1 cellular context compared by ENCODE assay signal in the genomic region with DNA sequence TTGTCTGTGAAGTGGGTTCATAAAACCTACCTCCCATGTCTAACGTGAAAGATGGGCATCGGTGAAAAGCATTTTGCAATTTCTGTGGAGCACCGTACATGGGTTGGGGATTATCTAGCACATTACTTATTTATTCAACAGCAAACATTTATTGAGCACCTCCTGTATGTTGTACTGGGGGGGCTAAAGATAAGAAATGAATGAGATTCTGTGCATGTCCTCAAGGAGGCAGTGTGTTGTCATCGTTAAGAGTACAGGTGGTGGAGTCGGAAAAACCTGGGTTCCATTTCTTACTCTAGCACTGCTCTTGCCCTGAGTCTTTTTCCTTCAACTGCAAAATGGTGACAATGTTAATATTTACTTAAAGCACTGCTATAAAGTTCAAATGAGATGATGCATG.
A peak's percentile ranks its signal among the peaks of the same experiment; 100 is the strongest.
TF ChIP-seq lines count a peak whose summit lies in the region.

No MANE protein-coding gene starts in this region.

TF ChIP-seq in HepG2, 621 proteins besides CTCF, POLR2A, EP300 and RAD21:
- TF ChIP-seq, protein P1, sequence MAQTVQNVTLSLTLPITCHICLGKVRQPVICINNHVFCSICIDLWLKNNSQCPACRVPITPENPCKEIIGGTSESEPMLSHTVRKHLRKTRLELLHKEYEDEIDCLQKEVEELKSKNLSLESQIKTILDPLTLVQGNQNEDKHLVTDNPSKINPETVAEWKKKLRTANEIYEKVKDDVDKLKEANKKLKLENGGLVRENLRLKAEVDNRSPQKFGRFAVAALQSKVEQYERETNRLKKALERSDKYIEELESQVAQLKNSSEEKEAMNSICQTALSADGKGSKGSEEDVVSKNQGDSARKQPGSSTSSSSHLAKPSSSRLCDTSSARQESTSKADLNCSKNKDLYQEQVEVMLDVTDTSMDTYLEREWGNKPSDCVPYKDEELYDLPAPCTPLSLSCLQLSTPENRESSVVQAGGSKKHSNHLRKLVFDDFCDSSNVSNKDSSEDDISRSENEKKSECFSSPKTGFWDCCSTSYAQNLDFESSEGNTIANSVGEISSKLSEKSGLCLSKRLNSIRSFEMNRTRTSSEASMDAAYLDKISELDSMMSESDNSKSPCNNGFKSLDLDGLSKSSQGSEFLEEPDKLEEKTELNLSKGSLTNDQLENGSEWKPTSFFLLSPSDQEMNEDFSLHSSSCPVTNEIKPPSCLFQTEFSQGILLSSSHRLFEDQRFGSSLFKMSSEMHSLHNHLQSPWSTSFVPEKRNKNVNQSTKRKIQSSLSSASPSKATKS (CRISPR knock-in tag; IDR thresholded peaks at IDR 0.05), result no peak
- TF ChIP-seq STAG1 (CRISPR knock-in tag; IDR thresholded peaks at IDR 0.05), result peak; percentile 10; the same call in 1 of the 2 replicates
